ENCODE assay signal across 16 cellular contexts in genomic region chr6:96816182-96816888, GRCh38. TPM values are rescaled to one million over a fixed set of nuclear protein-coding genes. Genes with fewer than 3 reads are reported as not detected.
A peak's percentile ranks its signal among the peaks of the same experiment; 100 is the strongest.
DNase-seq lines count a peak whose midpoint lies in the region; ATAC-seq and TF ChIP-seq lines count a peak whose summit lies in the region.
"Had no signal": no experiment of that assay in that cellular context is flagged by ENCODE, and none has a peak within 500 bp of the region (broad histone marks: within the 10 kb centered on the region; RNA-seq: fewer than 3 reads in every experiment).

No MANE protein-coding gene starts in this region.

- H3K9me3 Mint-ChIP-seq in glutamatergic neuron (ENCODE audit: unreplicated experiment): peaks cover 2% of the 10 kb centered on the region
- H3K9me3 Mint-ChIP-seq: neural crest cell had no signal

- H3K27ac Mint-ChIP-seq in glutamatergic neuron (ENCODE audit: unreplicated experiment): peak overlapping the region; percentile 45

- H3K4me1 ChIP-seq in parathyroid adenoma: peaks cover 3% of the 10 kb centered on the region
- H3K4me1 ChIP-seq: body of pancreas had no signal

- peak overlapping the region; percentile 22 for H3K4me3 Mint-ChIP-seq in glutamatergic neuron (ENCODE audit: unreplicated experiment)
- H3K4me3 Mint-ChIP-seq: neural crest cell had no signal

- TF ChIP-seq CTCF in glutamatergic neuron (IDR thresholded peaks at IDR 0.05; ENCODE audit: partially characterized antibody, unreplicated experiment) (no peak), parathyroid adenoma (IDR thresholded peaks at IDR 0.05) (no peak)

- peak overlapping the region; percentile 45 for H2AFZ ChIP-seq in parathyroid adenoma

- ATAC-seq in GM21529 (IDR thresholded peaks at IDR 0.05; ENCODE audit: unreplicated experiment): no peak
- ATAC-seq: body of pancreas, heart left ventricle, left ventricle myocardium superior had no signal

- no peaks in the 10 kb centered on the region for H3K36me3 ChIP-seq in H7 (replicated peaks; ENCODE audit: control insufficient read depth, insufficient read depth, low read length)
- H3K36me3 ChIP-seq in parathyroid adenoma (ENCODE audit: control insufficient read depth, insufficient read depth, low read length): no peaks in the 10 kb centered on the region
- H3K36me3 ChIP-seq: heart left ventricle had no signal

- peak; percentile 11 for DNase-seq in H7
- DNase-seq in amniotic epithelial cell (ENCODE audit: low read depth): peak; percentile 66
- no peak for DNase-seq in glutamatergic neuron
- no peak for DNase-seq in stimulated activated CD4-positive, alpha-beta T cell treated with anti-CD3 and anti-CD28 coated beads, Interleukin-4, amount 100 ng/mL, for 4 hours
- no peak for DNase-seq in KBM-7
- no peak for DNase-seq in stimulated activated CD4-positive, alpha-beta T cell treated with anti-CD3 and anti-CD28 coated beads, Interleukin-4, amount 100 ng/mL, for 1 hour
- DNase-seq: activated CD4-positive, alpha-beta T cell treated with anti-CD3 and anti-CD28 coated beads, Interleukin-2, amount 50 U/mL, for 48 hours; body of pancreas; COR-L47; heart left ventricle; left ventricle myocardium superior; NCI-H187 treated with DMSO at 0.1 percent for 48 hours; small intestine had no signal

- H3K27me3 ChIP-seq in H7 (ENCODE audit: control insufficient read depth, insufficient read depth, low read length) (no peaks in the 10 kb centered on the region), parathyroid adenoma (ENCODE audit: control insufficient read depth, insufficient read depth, low read length) (no peaks in the 10 kb centered on the region)
- H3K27me3 ChIP-seq: body of pancreas, heart left ventricle had no signal

- in situ Hi-C loops in KBM-7 (cut with MboI; ENCODE audit: low pct_unique_long_range_greater_than_20kb, low sequenced_read_pairs): no loop called here

- H3K36me3 Mint-ChIP-seq in glutamatergic neuron (ENCODE audit: unreplicated experiment): no peaks in the 10 kb centered on the region

- no peak overlapping the region for H3K9ac ChIP-seq in parathyroid adenoma

- H3K4me2 ChIP-seq in parathyroid adenoma (ENCODE audit: low read length): no peak overlapping the region

- H3K27ac ChIP-seq in parathyroid adenoma: no peak overlapping the region
- H3K27ac ChIP-seq: body of pancreas, heart left ventricle had no signal

- H3K4me1 Mint-ChIP-seq in glutamatergic neuron (ENCODE audit: low read depth, unreplicated experiment): peaks cover 14% of the 10 kb centered on the region

- H3K27me3 Mint-ChIP-seq in glutamatergic neuron (ENCODE audit: unreplicated experiment): no peaks in the 10 kb centered on the region

- H3K4me3 ChIP-seq in H7 (ENCODE audit: insufficient read depth, low read depth, low read length) (no peak overlapping the region), parathyroid adenoma (ENCODE audit: low read depth, low read length) (no peak overlapping the region)
- H3K4me3 ChIP-seq: body of pancreas, heart left ventricle had no signal

- no peaks in the 10 kb centered on the region for H3K79me2 ChIP-seq in parathyroid adenoma

- H3K9me3 ChIP-seq in parathyroid adenoma (ENCODE audit: control insufficient read depth, low read length): no peaks in the 10 kb centered on the region
- H3K9me3 ChIP-seq: body of pancreas had no signal

RNA-seq across cellular contexts. Expression of gene GPR63, which starts 20.9 kb away (rescaled TPM):
- 4.2 and 6.2 TPM in 2 replicates for total RNA-seq in H7 (2014; rRNA removed; shearing (Covaris generic))
- 6.6 TPM for total RNA-seq in glutamatergic neuron (ENCODE audit: unreplicated experiment)

Comparison
In these comparisons a context has a peak if more than half of its experiments do, and no peak if none do; other contexts are left out.
1. DNase-seq: peak in H7 (single experiment) and amniotic epithelial cell (single experiment); none in glutamatergic neuron (single experiment), stimulated activated CD4-positive, alpha-beta T cell treated with anti-CD3 and anti-CD28 coated beads, Interleukin-4, amount 100 ng/mL, for 4 hours (0 of 2), KBM-7 (single experiment) and stimulated activated CD4-positive, alpha-beta T cell treated with anti-CD3 and anti-CD28 coated beads, Interleukin-4, amount 100 ng/mL, for 1 hour (single experiment).